ENCODE assay signal across 15 cellular contexts in genomic region chr6:45533394-45533793, GRCh38.
DNase-seq lines count a peak whose midpoint lies in the region; ATAC-seq, FAIRE-seq and TF ChIP-seq lines count a peak whose summit lies in the region.
"Had no signal": no experiment of that assay in that cellular context is flagged by ENCODE, and none has a peak within 500 bp of the region (broad histone marks: within the 10 kb centered on the region; RNA-seq: fewer than 3 reads in every experiment).

No MANE protein-coding gene starts in this region.

- no peaks in the 10 kb centered on the region for H4K20me1 ChIP-seq in GM23248 (ENCODE audit: insufficient read depth)
- no peaks in the 10 kb centered on the region for H4K20me1 ChIP-seq in keratinocyte (ENCODE audit: control insufficient read depth, extremely low read depth, insufficient read depth, low read length)

- dilution Hi-C loops in keratinocyte (cut with MboI; ENCODE audit: extremely low pct_ligation_motif_present, low sequenced_read_pairs) = no loop called here

- peak overlapping the region; percentile 71 for H3K4me3 ChIP-seq in GM23248
- H3K4me3 ChIP-seq in bronchial epithelial cell (ENCODE audit: low read depth, low read length) = no peak overlapping the region
- peak overlapping the region in 1 of 3 experiments; percentile 15 for H3K4me3 ChIP-seq in keratinocyte (ENCODE audit: control insufficient read depth in 2 of 3, extremely low read depth in 1 of 3, insufficient read depth in 2 of 3, low read depth in 1 of 3, low read length in 3 of 3)
- H3K4me3 ChIP-seq in skeletal muscle satellite cell (ENCODE audit: low read length) = no peak overlapping the region
- H3K4me3 ChIP-seq: SK-N-MC had no signal

- H3K4me2 ChIP-seq in GM23248 (ENCODE audit: unreplicated experiment) (peak overlapping the region; percentile 98), keratinocyte (ENCODE audit: control insufficient read depth, extremely low read depth, insufficient read depth, low read depth, low read length) (peak overlapping the region; percentile 40), skeletal muscle satellite cell (ENCODE audit: low read length) (peak overlapping the region; percentile 64)

- DNase-seq in GM23248 (peak; percentile 30), bronchial epithelial cell (ENCODE audit: low read depth) (peak; percentile 10), keratinocyte (ENCODE audit: low read depth, low spot score) (no peak), NCI-H82 treated with DMSO at 0.1 percent for 48 hours (lab: John Stamatoyannopoulos, UW; ENCODE audit: unreplicated experiment) (no peak), left lobe of liver (ENCODE audit: low spot score) (no peak), NCI-H146 (lab: John Stamatoyannopoulos, UW) (no peak)
- DNase-seq: amygdala; CD4-positive, CD25-positive, alpha-beta regulatory T cell; effector memory CD8-positive, alpha-beta T cell; GDM1; HCEC 1CT; stimulated activated naive CD4-positive, alpha-beta T cell treated with Interleukin-2 at 50 U/mL for 16 hours had no signal

- no peaks in the 10 kb centered on the region for H3K9me3 ChIP-seq in GM23248 (ENCODE audit: low read depth)
- no peaks in the 10 kb centered on the region for H3K9me3 ChIP-seq in keratinocyte (ENCODE audit: control insufficient read depth, low read depth, low read length)
- no peaks in the 10 kb centered on the region for H3K9me3 ChIP-seq in skeletal muscle satellite cell (replicated peaks; ENCODE audit: low read length)

- 8 to 15% methylated on average over 4 of the region's 4 CpGs for WGBS in GM23248 (ENCODE audit: low coverage in 1 of 2, low lambda C conversion rate in 2 of 2, missing lambda C conversion rate in 2 of 2), 2 experiments

- ATAC-seq in GM19324 (IDR thresholded peaks at IDR 0.05; ENCODE audit: low FRiP score, unreplicated experiment) (no peak), left lobe of liver (no peak)
- ATAC-seq: effector memory CD8-positive, alpha-beta T cell had no signal

- H2AFZ ChIP-seq in GM23248 (peak overlapping the region; percentile 79), keratinocyte (ENCODE audit: control insufficient read depth, low read length) (no peak overlapping the region)

- H3K36me3 ChIP-seq in GM23248 (ENCODE audit: low read depth) (no peaks in the 10 kb centered on the region), bronchial epithelial cell (ENCODE audit: control insufficient read depth, insufficient read depth, low read length) (no peaks in the 10 kb centered on the region), keratinocyte (ENCODE audit: control insufficient read depth in 2 of 2, extremely low read depth in 1 of 2, insufficient read depth in 2 of 2, low read length in 2 of 2) (no peaks in the 10 kb centered on the region), skeletal muscle satellite cell (ENCODE audit: insufficient read depth, low read length) (peaks cover 42% of the 10 kb centered on the region)

- in situ Hi-C loops in GM23248 (cut with MboI) = no loop called here

- FAIRE-seq in bronchial epithelial cell (lab: Jason Lieb, UNC) (no peak), keratinocyte (lab: Jason Lieb, UNC) (no peak)

- H3F3A ChIP-seq in GM23248 (ENCODE audit: insufficient read depth) = no peaks in the 10 kb centered on the region

- H3K9ac ChIP-seq in GM23248 (peak overlapping the region; percentile 75), keratinocyte (ENCODE audit: control insufficient read depth, extremely low read depth, insufficient read depth, low read length) (no peak overlapping the region), skeletal muscle satellite cell (ENCODE audit: low read depth, low read length) (peak overlapping the region; percentile 41)

- no peak for TF ChIP-seq CTCF in bronchial epithelial cell (IDR thresholded peaks at IDR 0.05; ENCODE audit: insufficient read depth, low read length, severe bottlenecking)
- no peak for TF ChIP-seq CTCF in keratinocyte (optimal IDR thresholded peaks at IDR 0.05 in 1 of 3, IDR thresholded peaks at IDR 0.05 in 1 of 3, conservative IDR thresholded peaks at IDR 0.05 in 1 of 3; ENCODE audit: extremely low read depth in 1 of 3, insufficient read depth in 2 of 3, low read length in 3 of 3)

- H3K27me3 ChIP-seq in GM23248 (replicated peaks; ENCODE audit: insufficient read depth) = no peaks in the 10 kb centered on the region
- no peaks in the 10 kb centered on the region for H3K27me3 ChIP-seq in bronchial epithelial cell (ENCODE audit: control insufficient read depth, insufficient read depth, low read length)
- H3K27me3 ChIP-seq in keratinocyte (ENCODE audit: control insufficient read depth, extremely low read depth, insufficient read depth, low read length) = no peaks in the 10 kb centered on the region
- no peaks in the 10 kb centered on the region for H3K27me3 ChIP-seq in skeletal muscle satellite cell (ENCODE audit: control insufficient read depth, insufficient read depth, low read length)

- H3K9me2 ChIP-seq in GM23248 (ENCODE audit: insufficient read depth) = no peaks in the 10 kb centered on the region

- H3K27ac ChIP-seq in GM23248 (peak overlapping the region; percentile 39), keratinocyte (ENCODE audit: control insufficient read depth, insufficient read depth, low read length) (no peak overlapping the region)
- H3K27ac ChIP-seq: SK-N-MC had no signal

- H3K79me2 ChIP-seq in GM23248 (ENCODE audit: insufficient read depth) (no peaks in the 10 kb centered on the region), keratinocyte (ENCODE audit: control insufficient read depth, insufficient read depth, low read length) (no peaks in the 10 kb centered on the region)

- no peaks in the 10 kb centered on the region for H3K9me1 ChIP-seq in keratinocyte (ENCODE audit: control insufficient read depth, extremely low read depth, insufficient read depth, low read length)

- H3K4me1 ChIP-seq in GM23248 (ENCODE audit: insufficient read depth) (peaks cover 23% of the 10 kb centered on the region), keratinocyte (ENCODE audit: control insufficient read depth, extremely low read depth, insufficient read depth, low read length) (no peaks in the 10 kb centered on the region), skeletal muscle satellite cell (ENCODE audit: control insufficient read depth, insufficient read depth, low read length) (peaks cover 21% of the 10 kb centered on the region)

Comparison
In these comparisons a context has a peak if more than half of its experiments do, and no peak if none do; other contexts are left out.
1. DNase-seq: peak in GM23248 (single experiment) and bronchial epithelial cell (single experiment); none in keratinocyte (single experiment), NCI-H82 treated with DMSO at 0.1 percent for 48 hours (single experiment), left lobe of liver (single experiment) and NCI-H146 (single experiment).
2. H3K4me2 ChIP-seq: peak in every context shown above with its lines; median percentile 98 in GM23248; 64 in skeletal muscle satellite cell; 40 in keratinocyte.